15 cellular contexts compared by ENCODE assay signal in the genomic region with DNA sequence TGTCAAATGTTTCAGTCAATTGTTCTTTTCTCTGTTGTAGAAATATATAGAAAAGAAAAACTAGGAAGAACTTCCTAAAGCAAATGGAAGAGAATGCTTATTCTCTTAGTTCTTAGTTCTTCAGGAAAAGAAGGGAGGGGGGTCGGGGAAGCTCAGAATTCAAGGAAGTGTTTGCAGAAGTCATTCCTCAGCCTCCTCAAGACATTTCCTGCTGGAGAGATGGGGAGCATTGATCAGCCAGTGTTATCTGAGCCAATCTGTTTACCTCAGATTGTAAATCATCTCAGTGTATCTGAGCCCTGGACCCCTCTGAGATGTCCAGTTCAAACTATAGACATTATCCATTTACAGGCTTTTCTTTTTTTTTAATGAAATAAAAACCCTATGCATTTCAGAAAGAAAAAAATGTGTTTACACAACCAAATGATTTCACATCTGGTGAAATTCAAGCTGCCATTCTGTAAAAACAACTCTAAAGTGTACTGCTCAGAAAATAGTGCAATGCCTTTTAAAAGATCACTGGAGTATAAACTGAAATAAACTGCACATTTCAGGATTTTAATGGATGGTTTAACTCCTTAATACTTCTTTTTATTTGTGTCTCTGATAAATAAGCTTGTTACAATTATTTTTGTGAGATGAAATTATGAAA.
DNase-seq lines count a peak whose midpoint lies in the region; ATAC-seq and TF ChIP-seq lines count a peak whose summit lies in the region.
"Had no signal": no experiment of that assay in that cellular context is flagged by ENCODE, and none has a peak within 500 bp of the region (broad histone marks: within the 10 kb centered on the region; RNA-seq: fewer than 3 reads in every experiment).

No MANE protein-coding gene starts in this region.

- BruUV-seq in IMR-90 (replicated peaks; lab: Mats Ljungman, UMichigan), result no TSS peak

- H2BK15ac ChIP-seq in IMR-90 (ENCODE audit: low read depth, low read length), result no peak overlapping the region

- peaks cover 24% of the 10 kb centered on the region for H3K4me1 Mint-ChIP-seq in nephron

- H3K9me3 Mint-ChIP-seq in nephron, result no peaks in the 10 kb centered on the region
- H3K9me3 Mint-ChIP-seq: H9 had no signal

- H3K9me3 ChIP-seq in IMR-90 (ENCODE audit: control insufficient read depth, insufficient read depth, low read length) (no peaks in the 10 kb centered on the region), ovary (no peaks in the 10 kb centered on the region)

- no peaks in the 10 kb centered on the region for H3K36me3 Mint-ChIP-seq in nephron (ENCODE audit: low read depth)
- H3K36me3 Mint-ChIP-seq: CD8-positive, alpha-beta T cell; IgD-negative memory B cell had no signal

- H2AK9ac ChIP-seq in IMR-90 (replicated peaks; ENCODE audit: low read depth, low read length, poor library complexity), result no peak overlapping the region

- peak overlapping the region; percentile 68 for H2BK120ac ChIP-seq in IMR-90 (ENCODE audit: low read depth, low read length)

- no CpG with 5 or more reads among the region's 1 CpG for WGBS in IMR-90 (ENCODE audit: extremely low coverage in 2 of 2, insufficient read length in 1 of 2), 2 experiments
- WGBS in ovary, 3 donors, result 28 to 38% (median 35%) methylated on average over 1 of the region's 1 CpG

- H3K79me1 ChIP-seq in IMR-90 (ENCODE audit: low read depth in 1 of 2, low read length in 2 of 2), result no peaks in the 10 kb centered on the region

- TF ChIP-seq EP300 in ovary (IDR thresholded peaks at IDR 0.05), result no peak

- peak; percentile 64 for ATAC-seq in IMR-90 (ENCODE audit: low read depth)
- ATAC-seq: CD8-positive, alpha-beta T cell; Panc1; Right ventricle myocardium inferior had no signal

- H3K27ac ChIP-seq in IMR-90 (ENCODE audit: insufficient read depth, low read length) (no peak overlapping the region), ovary (no peak overlapping the region)

- H3K4me1 ChIP-seq in IMR-90 (ENCODE audit: control insufficient read depth, insufficient read depth, low read length) (peaks cover 2% of the 10 kb centered on the region), ovary (ENCODE audit: insufficient read depth) (no peaks in the 10 kb centered on the region)

- no peaks in the 10 kb centered on the region for H3K27me3 Mint-ChIP-seq in nephron (ENCODE audit: low read depth)
- H3K27me3 Mint-ChIP-seq: IgD-negative memory B cell had no signal

- no peak overlapping the region for H4K91ac ChIP-seq in IMR-90 (ENCODE audit: insufficient read depth, low read depth, low read length)

- CTCF ChIA-PET in IMR-90 (lab: Yijun Ruan, JAX), result interaction anchor here (1.3 kb wide), 1 partner anchor 221 kb away, joined by 3 read pairs; no protein-coding TSS in a partner anchor

- no peak overlapping the region for H3K18ac ChIP-seq in IMR-90 (ENCODE audit: low read depth, low read length)

- DNase-seq in IMR-90 (peak; percentile 26), NCI-H69 (lab: John Stamatoyannopoulos, UW) (peak; percentile 28), fibroblast of peridontal ligament (ENCODE audit: extremely low read depth) (peak; percentile 57), NCI-H1417 (lab: John Stamatoyannopoulos, UW) (no peak), ovary (no peak)
- DNase-seq in activated CD8-positive, alpha-beta memory T cell treated with anti-CD3 and anti-CD28 coated beads for 24 hours, result no peak
- DNase-seq: CD8-positive, alpha-beta T cell; H9; NCI-H1417 treated with DMSO at 0.1 percent for 48 hours; NCI-H2029; NCI-H748 treated with DMSO at 0.1 percent for 48 hours had no signal

- H4K8ac ChIP-seq in IMR-90 (ENCODE audit: low read depth in 2 of 2, low read length in 2 of 2), result no peak overlapping the region

- TF ChIP-seq RAD21 in IMR-90 (IDR thresholded peaks at IDR 0.05; ENCODE audit: low read length), result no peak

- no peak overlapping the region for H3K9ac ChIP-seq in IMR-90 (ENCODE audit: low read depth, low read length)

- H3K9me1 ChIP-seq in IMR-90 (ENCODE audit: insufficient read depth, low read length), result no peaks in the 10 kb centered on the region

- TF ChIP-seq CTCF in IMR-90 (conservative IDR thresholded peaks at IDR 0.05; ENCODE audit: low read depth, low read length) (no peak), nephron (IDR thresholded peaks at IDR 0.05; ENCODE audit: unreplicated experiment in 3 of 3) (no peak), ovary (IDR thresholded peaks at IDR 0.05) (no peak)

- peak overlapping the region; percentile 74; the same call in 1 of the 2 replicates for H3K4me2 ChIP-seq in IMR-90 (ENCODE audit: low read depth, low read length)

- no peak overlapping the region; the same call in 1 of the 2 replicates for H3K4ac ChIP-seq in IMR-90 (ENCODE audit: low read depth, low read length)

- H2AK5ac ChIP-seq in IMR-90 (ENCODE audit: low read depth, low read length), result no peak overlapping the region

- no peaks in the 10 kb centered on the region for H4K20me1 ChIP-seq in IMR-90 (ENCODE audit: insufficient read depth, low read length)

- H3K36me3 ChIP-seq in IMR-90 (ENCODE audit: control insufficient read depth, insufficient read depth, low read length) (no peaks in the 10 kb centered on the region), ovary (no peaks in the 10 kb centered on the region)

- peak overlapping the region; percentile 37; the same call in 1 of the 2 replicates for H3K14ac ChIP-seq in IMR-90 (replicated peaks; ENCODE audit: low read depth, low read length)

- H3K27ac Mint-ChIP-seq in nephron, result peak overlapping the region in 2 of 3 experiments; percentile 33 to 48
- H3K27ac Mint-ChIP-seq: CD8-positive, alpha-beta T cell; IgD-negative memory B cell had no signal

- intact Hi-C loops in IMR-90 (cut with micrococcal nuclease) (no loop called here), ovary (cut with DNase I) (no loop called here)

- dilution Hi-C loops in IMR-90 (cut with HindIII; ENCODE audit: low sequenced_read_pairs, unreplicated experiment), result no loop called here

- H2AFZ ChIP-seq in IMR-90 (replicated peaks; ENCODE audit: low read length, poor library complexity), result no peak overlapping the region

- H3K4me3 ChIP-seq in IMR-90 (ENCODE audit: insufficient read depth, low read depth, low read length), result no peak overlapping the region
- no peak overlapping the region for H3K4me3 ChIP-seq in ovary

- H4K5ac ChIP-seq in IMR-90 (ENCODE audit: low read depth, low read length), result no peak overlapping the region; the same call in 1 of the 2 replicates

- no peak overlapping the region for H2BK5ac ChIP-seq in IMR-90 (ENCODE audit: low read depth, low read length, poor library complexity, severe bottlenecking)

- TF ChIP-seq POLR2A in IMR-90 (IDR thresholded peaks at IDR 0.05; ENCODE audit: low read depth, low read length), result no peak
- TF ChIP-seq POLR2A in ovary (IDR thresholded peaks at IDR 0.05), result no peak

- H3K27me3 ChIP-seq in IMR-90 (ENCODE audit: control insufficient read depth, insufficient read depth, low read length), result no peaks in the 10 kb centered on the region
- H3K27me3 ChIP-seq in ovary, result no peaks in the 10 kb centered on the region

- peak overlapping the region; percentile 34; the same call in 1 of the 2 replicates for H2BK20ac ChIP-seq in IMR-90 (ENCODE audit: low read depth, low read length)

- in situ Hi-C loops in IMR-90 (cut with MboI; ENCODE audit: low sequenced_read_pairs), result no loop called here

- POLR2A ChIA-PET in IMR-90 (lab: Charles Lee; ENCODE audit: unreplicated experiment), result no interaction called here

- peak overlapping the region; percentile 75; the same call in 1 of the 2 replicates for H3K23ac ChIP-seq in IMR-90 (ENCODE audit: low read depth, low read length)

- no peak overlapping the region for H3K4me3 Mint-ChIP-seq in nephron
- H3K4me3 Mint-ChIP-seq: CD8-positive, alpha-beta T cell; H9; IgD-negative memory B cell had no signal

- no peak overlapping the region for H3K56ac ChIP-seq in IMR-90 (ENCODE audit: extremely low read depth, insufficient read depth, low read length)

TF ChIP-seq in IMR-90, 13 proteins besides CTCF, POLR2A, EP300 and RAD21:
- TF ChIP-seq RCOR1 (IDR thresholded peaks at IDR 0.05; ENCODE audit: insufficient replicate concordance, low read length), result no peak
- no peak for TF ChIP-seq NFE2L2 (IDR thresholded peaks at IDR 0.05; ENCODE audit: low read depth, low read length)
- TF ChIP-seq, protein P1, sequence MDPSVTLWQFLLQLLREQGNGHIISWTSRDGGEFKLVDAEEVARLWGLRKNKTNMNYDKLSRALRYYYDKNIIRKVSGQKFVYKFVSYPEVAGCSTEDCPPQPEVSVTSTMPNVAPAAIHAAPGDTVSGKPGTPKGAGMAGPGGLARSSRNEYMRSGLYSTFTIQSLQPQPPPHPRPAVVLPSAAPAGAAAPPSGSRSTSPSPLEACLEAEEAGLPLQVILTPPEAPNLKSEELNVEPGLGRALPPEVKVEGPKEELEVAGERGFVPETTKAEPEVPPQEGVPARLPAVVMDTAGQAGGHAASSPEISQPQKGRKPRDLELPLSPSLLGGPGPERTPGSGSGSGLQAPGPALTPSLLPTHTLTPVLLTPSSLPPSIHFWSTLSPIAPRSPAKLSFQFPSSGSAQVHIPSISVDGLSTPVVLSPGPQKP (IDR thresholded peaks at IDR 0.05; ENCODE audit: borderline replicate concordance, low read depth, low read length), result no peak
- TF ChIP-seq, protein P2, sequence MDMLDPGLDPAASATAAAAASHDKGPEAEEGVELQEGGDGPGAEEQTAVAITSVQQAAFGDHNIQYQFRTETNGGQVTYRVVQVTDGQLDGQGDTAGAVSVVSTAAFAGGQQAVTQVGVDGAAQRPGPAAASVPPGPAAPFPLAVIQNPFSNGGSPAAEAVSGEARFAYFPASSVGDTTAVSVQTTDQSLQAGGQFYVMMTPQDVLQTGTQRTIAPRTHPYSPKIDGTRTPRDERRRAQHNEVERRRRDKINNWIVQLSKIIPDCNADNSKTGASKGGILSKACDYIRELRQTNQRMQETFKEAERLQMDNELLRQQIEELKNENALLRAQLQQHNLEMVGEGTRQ (IDR thresholded peaks at IDR 0.05; ENCODE audit: low read depth, low read length), result no peak
- TF ChIP-seq SMC3 (IDR thresholded peaks at IDR 0.05; ENCODE audit: low read depth, low read length), result no peak
- no peak for TF ChIP-seq MXI1 (IDR thresholded peaks at IDR 0.05; ENCODE audit: borderline replicate concordance, low read depth, low read length)
- TF ChIP-seq BHLHE40 (IDR thresholded peaks at IDR 0.05; ENCODE audit: low read depth, low read length), result no peak
- TF ChIP-seq FOS (IDR thresholded peaks at IDR 0.05; ENCODE audit: low read depth, low read length), result no peak
- TF ChIP-seq MAFK (IDR thresholded peaks at IDR 0.05; ENCODE audit: low read depth, low read length), result no peak
- no peak for TF ChIP-seq RFX5 (IDR thresholded peaks at IDR 0.05; ENCODE audit: low read depth, low read length)
- no peak for TF ChIP-seq CEBPB (IDR thresholded peaks at IDR 0.05; ENCODE audit: low read depth, low read length)
- TF ChIP-seq MAZ (IDR thresholded peaks at IDR 0.05; ENCODE audit: borderline replicate concordance, low read depth, low read length), result no peak
- no peak for TF ChIP-seq CHD1 (IDR thresholded peaks at IDR 0.05; ENCODE audit: low read depth, low read length)

Comparison
In these comparisons a context has a peak if more than half of its experiments do, and no peak if none do; other contexts are left out.
1. DNase-seq: peak in IMR-90 (single experiment), NCI-H69 (single experiment) and fibroblast of peridontal ligament (single experiment); none in NCI-H1417 (0 of 3), activated CD8-positive, alpha-beta memory T cell treated with anti-CD3 and anti-CD28 coated beads for 24 hours (single experiment) and ovary (0 of 5).